20 cellular contexts compared by ENCODE assay signal in the genomic region with DNA sequence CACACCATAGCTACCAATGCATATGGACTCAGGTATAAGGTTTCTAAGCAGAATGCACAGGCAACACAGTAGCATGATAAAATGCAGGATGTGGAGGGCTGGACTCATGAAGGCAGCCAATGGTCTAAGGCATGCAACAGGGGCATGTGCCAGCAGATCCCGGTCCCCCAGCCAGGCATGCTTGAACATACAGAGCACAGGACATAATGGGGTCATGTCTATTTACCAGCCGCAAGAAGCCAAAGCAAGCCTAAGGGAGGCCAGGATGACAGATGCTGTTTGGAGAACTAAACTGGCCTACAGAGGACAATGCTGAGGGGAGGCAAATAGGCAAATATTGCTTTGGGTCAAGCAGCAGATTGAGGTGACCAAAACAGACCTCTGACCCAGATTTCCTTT.
DNase-seq lines count a peak whose midpoint lies in the region; ATAC-seq, FAIRE-seq and TF ChIP-seq lines count a peak whose summit lies in the region.
"Had no signal": no experiment of that assay in that cellular context is flagged by ENCODE, and none has a peak within 500 bp of the region (broad histone marks: within the 10 kb centered on the region; RNA-seq: fewer than 3 reads in every experiment).

No MANE protein-coding gene starts in this region.

- in situ Hi-C loops in gastrocnemius medialis (cut with MboI; ENCODE audit: low sequenced_read_pairs in 4 of 4), result loop anchor here in 1 of 4 donors (25.0 kb wide), 1 partner anchor 214 kb away; no protein-coding TSS in a partner anchor

- no peak overlapping the region for H3K9ac ChIP-seq in colonic mucosa (ENCODE audit: low read depth in 2 of 2, low read length in 2 of 2)

- POLR2A ChIA-PET in A549 (lab: Yijun Ruan, JAX), result no interaction called here
- POLR2A ChIA-PET in activated CD4-positive, alpha-beta memory T cell treated with anti-CD3 and anti-CD28 coated beads for 36 hours (lab: Charles Lee), result no interaction called here
- POLR2A ChIA-PET in activated CD8-positive, alpha-beta T cell treated with anti-CD3 and anti-CD28 coated beads for 36 hours (lab: Charles Lee), result no interaction called here

- no peak overlapping the region for H3K27ac Mint-ChIP-seq in activated CD4-positive, alpha-beta memory T cell treated with anti-CD3 and anti-CD28 coated beads for 36 hours
- H3K27ac Mint-ChIP-seq in activated CD8-positive, alpha-beta T cell treated with anti-CD3 and anti-CD28 coated beads for 36 hours, result no peak overlapping the region
- H3K27ac Mint-ChIP-seq: activated naive CD4-positive, alpha-beta T cell treated with anti-CD3 and anti-CD28 coated beads, Interleukin-2, amount 10 ng/mL, durations not matched to agents 7 days and 5 days; H9 had no signal

- no peak for DNase-seq in A549 (ENCODE audit: low read depth in 1 of 2, low spot score in 1 of 2)
- no peak for DNase-seq in colonic mucosa
- peak; percentile 43 for DNase-seq in islet precursor cell
- DNase-seq in gastrocnemius medialis, result no peak
- no peak for DNase-seq in activated CD4-positive, alpha-beta memory T cell treated with anti-CD3 and anti-CD28 coated beads for 36 hours
- DNase-seq in NCI-H1105 (lab: John Stamatoyannopoulos, UW), result no peak
- no peak for DNase-seq in activated naive CD4-positive, alpha-beta T cell (lab: John Stamatoyannopoulos, UW)
- DNase-seq in activated CD8-positive, alpha-beta T cell treated with anti-CD3 and anti-CD28 coated beads for 36 hours, result no peak
- DNase-seq: activated CD4-positive, alpha-beta T cell treated with anti-CD3 and anti-CD28 coated beads for 4 hours; activated naive CD4-positive, alpha-beta T cell treated with anti-CD3 and anti-CD28 coated beads, Interleukin-2, amount 10 ng/mL, durations not matched to agents 7 days and 5 days; H9; hippocampal formation; KBM-7; kidney glomerular epithelial cell; NCI-H2081; NCI-H524 treated with DMSO at 0.1 percent for 48 hours; nucleus accumbens; PC-3 had no signal

- H3K27me3 Mint-ChIP-seq in activated CD4-positive, alpha-beta memory T cell treated with anti-CD3 and anti-CD28 coated beads for 36 hours, result no peaks in the 10 kb centered on the region
- H3K27me3 Mint-ChIP-seq in activated CD8-positive, alpha-beta T cell treated with anti-CD3 and anti-CD28 coated beads for 36 hours, result no peaks in the 10 kb centered on the region

- 83% methylated on average over 2 of the region's 2 CpGs for WGBS in A549 (ENCODE audit: missing lambda C conversion rate)

- H3K4me3 Mint-ChIP-seq in activated CD4-positive, alpha-beta memory T cell treated with anti-CD3 and anti-CD28 coated beads for 36 hours, result no peak overlapping the region
- no peak overlapping the region for H3K4me3 Mint-ChIP-seq in activated CD8-positive, alpha-beta T cell treated with anti-CD3 and anti-CD28 coated beads for 36 hours
- H3K4me3 Mint-ChIP-seq: activated naive CD4-positive, alpha-beta T cell treated with anti-CD3 and anti-CD28 coated beads, Interleukin-2, amount 10 ng/mL, durations not matched to agents 7 days and 5 days; H9 had no signal

- ATAC-seq in A549 (no peak), gastrocnemius medialis (peak; percentile 28 to 33)
- ATAC-seq in activated CD8-positive, alpha-beta T cell treated with anti-CD3 and anti-CD28 coated beads for 36 hours, result no peak
- ATAC-seq: PC-3 had no signal

- no peaks in the 10 kb centered on the region for H3K36me3 ChIP-seq in colonic mucosa
- H3K36me3 ChIP-seq in gastrocnemius medialis, result peaks cover 3 to 68% of the 10 kb centered on the region in 2 donors

- H3K4me1 ChIP-seq in A549 (peaks cover 32% of the 10 kb centered on the region), colonic mucosa (no peaks in the 10 kb centered on the region), gastrocnemius medialis (peaks cover 44 to 51% of the 10 kb centered on the region in 2 donors)

- CTCF ChIA-PET in A549 (lab: Yijun Ruan, JAX), result interaction anchor here (0.7 to 12.9 kb wide), 4 partner anchors 11 to 108 kb away, joined by 3 to 119 read pairs (median 18); no protein-coding TSS in a partner anchor
- CTCF ChIA-PET in activated CD4-positive, alpha-beta memory T cell treated with anti-CD3 and anti-CD28 coated beads for 36 hours (lab: Charles Lee), result interaction anchor here (0.7 to 4.3 kb wide), 2 partner anchors 11 to 108 kb away, joined by 3 to 18 read pairs; no protein-coding TSS in a partner anchor
- CTCF ChIA-PET in activated CD8-positive, alpha-beta T cell treated with anti-CD3 and anti-CD28 coated beads for 36 hours (lab: Charles Lee), result interaction anchor here (1.0 to 3.1 kb wide), 2 partner anchors 12 to 23 kb away, joined by 5 to 14 read pairs; no protein-coding TSS in a partner anchor

- no peaks in the 10 kb centered on the region for H3K36me3 Mint-ChIP-seq in activated CD4-positive, alpha-beta memory T cell treated with anti-CD3 and anti-CD28 coated beads for 36 hours
- no peaks in the 10 kb centered on the region for H3K36me3 Mint-ChIP-seq in activated CD8-positive, alpha-beta T cell treated with anti-CD3 and anti-CD28 coated beads for 36 hours (ENCODE audit: low read depth)
- H3K36me3 Mint-ChIP-seq: activated naive CD4-positive, alpha-beta T cell treated with anti-CD3 and anti-CD28 coated beads, Interleukin-2, amount 10 ng/mL, durations not matched to agents 7 days and 5 days had no signal

- H3K9me3 Mint-ChIP-seq in activated CD4-positive, alpha-beta memory T cell treated with anti-CD3 and anti-CD28 coated beads for 36 hours, result no peaks in the 10 kb centered on the region
- no peaks in the 10 kb centered on the region for H3K9me3 Mint-ChIP-seq in activated CD8-positive, alpha-beta T cell treated with anti-CD3 and anti-CD28 coated beads for 36 hours
- H3K9me3 Mint-ChIP-seq: activated naive CD4-positive, alpha-beta T cell treated with anti-CD3 and anti-CD28 coated beads, Interleukin-2, amount 10 ng/mL, durations not matched to agents 7 days and 5 days; H9 had no signal

- H3K4me3 ChIP-seq in A549, result no peak overlapping the region
- H3K4me3 ChIP-seq in colonic mucosa, result no peak overlapping the region
- no peak overlapping the region for H3K4me3 ChIP-seq in gastrocnemius medialis
- H3K4me3 ChIP-seq: skin epidermis had no signal

- no peaks in the 10 kb centered on the region for H3K27me3 ChIP-seq in colonic mucosa
- H3K27me3 ChIP-seq in gastrocnemius medialis, result no peaks in the 10 kb centered on the region

- H3K4me2 ChIP-seq in A549, result peak overlapping the region; percentile 49

- H3K9me3 ChIP-seq in A549 (no peaks in the 10 kb centered on the region), colonic mucosa (no peaks in the 10 kb centered on the region), gastrocnemius medialis (no peaks in the 10 kb centered on the region)

- intact Hi-C loops in colonic mucosa (cut with DNase I) (no loop called here), gastrocnemius medialis (cut with DNase I; ENCODE audit: low total_unique reads) (no loop called here)
- intact Hi-C loops in activated CD4-positive, alpha-beta memory T cell treated with anti-CD3 and anti-CD28 coated beads for 36 hours (cut with micrococcal nuclease), result no loop called here
- intact Hi-C loops in activated CD8-positive, alpha-beta T cell treated with anti-CD3 and anti-CD28 coated beads for 36 hours (cut with micrococcal nuclease), result no loop called here

- FAIRE-seq in A549 (lab: Jason Lieb, UNC), result no peak

- TF ChIP-seq CTCF in A549 (IDR thresholded peaks at IDR 0.05) (no peak), colonic mucosa (IDR thresholded peaks at IDR 0.05) (no peak), gastrocnemius medialis (IDR thresholded peaks at IDR 0.05 in 4 of 5, conservative IDR thresholded peaks at IDR 0.05 in 1 of 5) (no peak)
- no peak for TF ChIP-seq CTCF in activated CD8-positive, alpha-beta T cell treated with anti-CD3 and anti-CD28 coated beads for 36 hours (IDR thresholded peaks at IDR 0.05)

- H3K4me1 Mint-ChIP-seq in activated CD4-positive, alpha-beta memory T cell treated with anti-CD3 and anti-CD28 coated beads for 36 hours (ENCODE audit: low read depth), result no peaks in the 10 kb centered on the region
- H3K4me1 Mint-ChIP-seq in activated CD8-positive, alpha-beta T cell treated with anti-CD3 and anti-CD28 coated beads for 36 hours (ENCODE audit: low read depth), result no peaks in the 10 kb centered on the region
- H3K4me1 Mint-ChIP-seq: activated naive CD4-positive, alpha-beta T cell treated with anti-CD3 and anti-CD28 coated beads, Interleukin-2, amount 10 ng/mL, durations not matched to agents 7 days and 5 days had no signal

- TF ChIP-seq RAD21 in A549 (conservative IDR thresholded peaks at IDR 0.05 in 1 of 2, IDR thresholded peaks at IDR 0.05 in 1 of 2), result no peak

- H3K27ac ChIP-seq in A549 (peak overlapping the region in 1 of 2 experiments; percentile 49; a peak in 3 of 6 replicates), colonic mucosa (peak overlapping the region; percentile 18), gastrocnemius medialis (peak overlapping the region; percentile 61 to 78 (median 67))
- H3K27ac ChIP-seq: C4-2B had no signal

- no peak for TF ChIP-seq POLR2A in A549 (IDR thresholded peaks at IDR 0.05; ENCODE audit: low read length)
- TF ChIP-seq POLR2A in gastrocnemius medialis (IDR thresholded peaks at IDR 0.05), result no peak

- no peak for TF ChIP-seq EP300 in A549 (IDR thresholded peaks at IDR 0.05)

TF ChIP-seq in A549, 52 proteins besides CTCF, POLR2A, EP300 and RAD21 (continues in another document):
- TF ChIP-seq MYC (IDR thresholded peaks at IDR 0.05; ENCODE audit: borderline replicate concordance, low read length), result no peak
- TF ChIP-seq NFE2L2 (conservative IDR thresholded peaks at IDR 0.05; ENCODE audit: low read length), result no peak
- TF ChIP-seq, protein P1, sequence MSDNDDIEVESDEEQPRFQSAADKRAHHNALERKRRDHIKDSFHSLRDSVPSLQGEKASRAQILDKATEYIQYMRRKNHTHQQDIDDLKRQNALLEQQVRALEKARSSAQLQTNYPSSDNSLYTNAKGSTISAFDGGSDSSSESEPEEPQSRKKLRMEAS (IDR thresholded peaks at IDR 0.05), result no peak
- TF ChIP-seq, protein P2, sequence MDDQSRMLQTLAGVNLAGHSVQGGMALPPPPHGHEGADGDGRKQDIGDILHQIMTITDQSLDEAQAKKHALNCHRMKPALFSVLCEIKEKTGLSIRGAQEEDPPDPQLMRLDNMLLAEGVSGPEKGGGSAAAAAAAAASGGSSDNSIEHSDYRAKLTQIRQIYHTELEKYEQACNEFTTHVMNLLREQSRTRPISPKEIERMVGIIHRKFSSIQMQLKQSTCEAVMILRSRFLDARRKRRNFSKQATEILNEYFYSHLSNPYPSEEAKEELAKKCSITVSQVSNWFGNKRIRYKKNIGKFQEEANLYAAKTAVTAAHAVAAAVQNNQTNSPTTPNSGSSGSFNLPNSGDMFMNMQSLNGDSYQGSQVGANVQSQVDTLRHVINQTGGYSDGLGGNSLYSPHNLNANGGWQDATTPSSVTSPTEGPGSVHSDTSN (IDR thresholded peaks at IDR 0.05), result no peak
- TF ChIP-seq ZC3H11A (IDR thresholded peaks at IDR 0.05), result no peak
- no peak for TF ChIP-seq FOXS1 (CRISPR knock-in tag; IDR thresholded peaks at IDR 0.05)
- no peak for TF ChIP-seq MAFK (IDR thresholded peaks at IDR 0.05; ENCODE audit: partially characterized antibody)
- no peak for TF ChIP-seq RNF2 (IDR thresholded peaks at IDR 0.05; ENCODE audit: borderline replicate concordance, low read depth)

Comparison
In these comparisons a context has a peak if more than half of its experiments do, and no peak if none do; other contexts are left out.
1. ATAC-seq: peak in gastrocnemius medialis (2 of 2); none in A549 (0 of 2) and activated CD8-positive, alpha-beta T cell treated with anti-CD3 and anti-CD28 coated beads for 36 hours (single experiment).